ENCODE assay signal across 1 cellular context in genomic region chr2:83531211-83531610, GRCh38.
TF ChIP-seq lines count a peak whose summit lies in the region.

No MANE protein-coding gene starts in this region.

TF ChIP-seq in K562, 482 proteins besides CTCF, POLR2A, EP300 and RAD21 (continued from another document):
- TF ChIP-seq ZBTB11 (CRISPR knock-in tag; IDR thresholded peaks at IDR 0.05) (no peak), ZNF146 (CRISPR knock-in tag; IDR thresholded peaks at IDR 0.05; ENCODE audit: unreplicated experiment) (no peak), ZNF696 (CRISPR knock-in tag; conservative IDR thresholded peaks at IDR 0.05) (no peak), PCBP2 (IDR thresholded peaks at IDR 0.05; ENCODE audit: low read depth, low read length, poor library complexity, severe bottlenecking) (no peak), HNRNPK (IDR thresholded peaks at IDR 0.05; ENCODE audit: low read depth, low read length, poor library complexity, severe bottlenecking) (no peak), SIRT6 (IDR thresholded peaks at IDR 0.05; ENCODE audit: low read depth, low read length) (no peak), TAF9B (IDR thresholded peaks at IDR 0.05; ENCODE audit: partially characterized antibody) (no peak), IFI16 (CRISPR knock-in tag; IDR thresholded peaks at IDR 0.05) (no peak)
- TF ChIP-seq, protein P1, sequence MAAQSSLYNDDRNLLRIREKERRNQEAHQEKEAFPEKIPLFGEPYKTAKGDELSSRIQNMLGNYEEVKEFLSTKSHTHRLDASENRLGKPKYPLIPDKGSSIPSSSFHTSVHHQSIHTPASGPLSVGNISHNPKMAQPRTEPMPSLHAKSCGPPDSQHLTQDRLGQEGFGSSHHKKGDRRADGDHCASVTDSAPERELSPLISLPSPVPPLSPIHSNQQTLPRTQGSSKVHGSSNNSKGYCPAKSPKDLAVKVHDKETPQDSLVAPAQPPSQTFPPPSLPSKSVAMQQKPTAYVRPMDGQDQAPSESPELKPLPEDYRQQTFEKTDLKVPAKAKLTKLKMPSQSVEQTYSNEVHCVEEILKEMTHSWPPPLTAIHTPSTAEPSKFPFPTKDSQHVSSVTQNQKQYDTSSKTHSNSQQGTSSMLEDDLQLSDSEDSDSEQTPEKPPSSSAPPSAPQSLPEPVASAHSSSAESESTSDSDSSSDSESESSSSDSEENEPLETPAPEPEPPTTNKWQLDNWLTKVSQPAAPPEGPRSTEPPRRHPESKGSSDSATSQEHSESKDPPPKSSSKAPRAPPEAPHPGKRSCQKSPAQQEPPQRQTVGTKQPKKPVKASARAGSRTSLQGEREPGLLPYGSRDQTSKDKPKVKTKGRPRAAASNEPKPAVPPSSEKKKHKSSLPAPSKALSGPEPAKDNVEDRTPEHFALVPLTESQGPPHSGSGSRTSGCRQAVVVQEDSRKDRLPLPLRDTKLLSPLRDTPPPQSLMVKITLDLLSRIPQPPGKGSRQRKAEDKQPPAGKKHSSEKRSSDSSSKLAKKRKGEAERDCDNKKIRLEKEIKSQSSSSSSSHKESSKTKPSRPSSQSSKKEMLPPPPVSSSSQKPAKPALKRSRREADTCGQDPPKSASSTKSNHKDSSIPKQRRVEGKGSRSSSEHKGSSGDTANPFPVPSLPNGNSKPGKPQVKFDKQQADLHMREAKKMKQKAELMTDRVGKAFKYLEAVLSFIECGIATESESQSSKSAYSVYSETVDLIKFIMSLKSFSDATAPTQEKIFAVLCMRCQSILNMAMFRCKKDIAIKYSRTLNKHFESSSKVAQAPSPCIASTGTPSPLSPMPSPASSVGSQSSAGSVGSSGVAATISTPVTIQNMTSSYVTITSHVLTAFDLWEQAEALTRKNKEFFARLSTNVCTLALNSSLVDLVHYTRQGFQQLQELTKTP (IDR thresholded peaks at IDR 0.05; ENCODE audit: low read depth in 1 of 2, partially characterized antibody in 2 of 2) = no peak
- TF ChIP-seq, protein P2, sequence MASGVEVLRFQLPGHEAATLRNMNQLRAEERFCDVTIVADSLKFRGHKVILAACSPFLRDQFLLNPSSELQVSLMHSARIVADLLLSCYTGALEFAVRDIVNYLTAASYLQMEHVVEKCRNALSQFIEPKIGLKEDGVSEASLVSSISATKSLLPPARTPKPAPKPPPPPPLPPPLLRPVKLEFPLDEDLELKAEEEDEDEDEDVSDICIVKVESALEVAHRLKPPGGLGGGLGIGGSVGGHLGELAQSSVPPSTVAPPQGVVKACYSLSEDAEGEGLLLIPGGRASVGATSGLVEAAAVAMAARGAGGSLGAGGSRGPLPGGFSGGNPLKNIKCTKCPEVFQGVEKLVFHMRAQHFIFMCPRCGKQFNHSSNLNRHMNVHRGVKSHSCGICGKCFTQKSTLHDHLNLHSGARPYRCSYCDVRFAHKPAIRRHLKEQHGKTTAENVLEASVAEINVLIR (CRISPR knock-in tag; IDR thresholded peaks at IDR 0.05) = no peak
TF ChIP-seq in K562: peak in this region for 0.
